Comparison of ENCODE assay signal across 23 cellular contexts in the genomic region with DNA sequence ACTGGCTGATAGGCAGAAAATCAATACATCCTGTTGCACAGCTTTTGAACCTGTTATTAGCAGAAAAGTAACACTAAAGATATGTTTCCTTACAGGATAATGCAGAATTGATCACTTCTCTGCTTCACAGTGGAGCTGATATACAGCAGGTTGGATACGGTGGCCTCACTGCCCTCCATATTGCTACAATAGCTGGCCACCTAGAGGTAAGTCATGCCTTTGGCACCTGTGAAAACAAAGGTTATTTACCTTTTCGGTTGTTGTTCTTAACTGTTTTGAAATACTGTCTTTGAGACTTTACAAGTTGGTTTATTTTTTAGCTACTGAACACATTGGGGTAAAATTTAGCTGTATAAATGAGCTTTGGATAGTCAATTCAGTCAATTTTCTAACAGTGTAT. TPM values are rescaled to one million over a fixed set of nuclear protein-coding genes. Genes with fewer than 3 reads are reported as not detected.
DNase-seq lines count a peak whose midpoint lies in the region; ATAC-seq and TF ChIP-seq lines count a peak whose summit lies in the region.
"Had no signal": no experiment of that assay in that cellular context is flagged by ENCODE, and none has a peak within 500 bp of the region (broad histone marks: within the 10 kb centered on the region; RNA-seq: fewer than 3 reads in every experiment).

No MANE protein-coding gene starts in this region.

- H3K4me3 ChIP-seq in LNCaP clone FGC (ENCODE audit: low read depth, low read length) (no peak overlapping the region), PC-3 (ENCODE audit: low read length) (no peak overlapping the region), mesendoderm (ENCODE audit: low read length) (no peak overlapping the region)
- H3K4me3 ChIP-seq: SK-N-MC had no signal

- no peak overlapping the region for H4K8ac ChIP-seq in mesendoderm (ENCODE audit: low read depth, low read length)

- H3K79me2 ChIP-seq in PC-3 (ENCODE audit: low read length) (no peaks in the 10 kb centered on the region), mesendoderm (ENCODE audit: control insufficient read depth, insufficient read depth, low read length) (no peaks in the 10 kb centered on the region)

- no peak overlapping the region for H3K18ac ChIP-seq in mesendoderm (ENCODE audit: low read length)

- TF ChIP-seq CTCF in C4-2B (conservative IDR thresholded peaks at IDR 0.05) (peak; percentile 15; the same call in 1 of the 2 replicates), LNCaP clone FGC (IDR thresholded peaks at IDR 0.05; ENCODE audit: control insufficient read depth, extremely low read depth, insufficient read depth) (peak; percentile 38), PC-3 (conservative IDR thresholded peaks at IDR 0.05; ENCODE audit: low read depth, low read length) (peak; percentile 26; the same call in 1 of the 2 replicates)

- H3K27me3 Mint-ChIP-seq in activated CD8-positive, alpha-beta memory T cell treated with anti-CD3 and anti-CD28 coated beads, Interleukin-2, amount 10 ng/mL, durations not matched to agents 7 days and 5 days = no peaks in the 10 kb centered on the region
- H3K27me3 Mint-ChIP-seq: CD4-positive, alpha-beta T cell had no signal

- H3K79me1 ChIP-seq in mesendoderm (ENCODE audit: low read length) = no peaks in the 10 kb centered on the region

- peaks cover 4% of the 10 kb centered on the region for H3K9me3 Mint-ChIP-seq in activated CD8-positive, alpha-beta memory T cell treated with anti-CD3 and anti-CD28 coated beads, Interleukin-2, amount 10 ng/mL, durations not matched to agents 7 days and 5 days (ENCODE audit: low read depth)
- H3K9me3 Mint-ChIP-seq: CD4-positive, alpha-beta T cell had no signal

- H3K27ac Mint-ChIP-seq in activated CD8-positive, alpha-beta memory T cell treated with anti-CD3 and anti-CD28 coated beads, Interleukin-2, amount 10 ng/mL, durations not matched to agents 7 days and 5 days = no peak overlapping the region
- H3K27ac Mint-ChIP-seq: CD4-positive, alpha-beta T cell had no signal

- H3K4me1 Mint-ChIP-seq in activated CD8-positive, alpha-beta memory T cell treated with anti-CD3 and anti-CD28 coated beads, Interleukin-2, amount 10 ng/mL, durations not matched to agents 7 days and 5 days = no peaks in the 10 kb centered on the region

- no peaks in the 10 kb centered on the region for H3K9me3 ChIP-seq in PC-3 (ENCODE audit: low read length)

- H3K27ac ChIP-seq in C4-2B = no peak overlapping the region
- no peak overlapping the region for H3K27ac ChIP-seq in PC-3 (ENCODE audit: low read length)
- H3K27ac ChIP-seq in mesendoderm (ENCODE audit: low read depth, low read length) = no peak overlapping the region
- H3K27ac ChIP-seq: RWPE1, SK-N-MC had no signal

- no peak overlapping the region for H3K4ac ChIP-seq in mesendoderm (ENCODE audit: low read depth, low read length)

- H2AFZ ChIP-seq in PC-3 (ENCODE audit: low read length) = no peak overlapping the region

- H3K9me2 ChIP-seq in PC-3 (replicated peaks; ENCODE audit: low read length) = no peaks in the 10 kb centered on the region

- H3K56ac ChIP-seq in mesendoderm (ENCODE audit: low read length) = no peak overlapping the region

- H3K4me1 ChIP-seq in PC-3 (ENCODE audit: insufficient read depth, low read length) (no peaks in the 10 kb centered on the region), mesendoderm (ENCODE audit: control insufficient read depth, low read depth, low read length) (no peaks in the 10 kb centered on the region)

- H2BK120ac ChIP-seq in mesendoderm (ENCODE audit: low read depth, low read length) = no peak overlapping the region

- H3K23ac ChIP-seq in mesendoderm (ENCODE audit: low read length) = no peak overlapping the region

- H3K4me2 ChIP-seq in PC-3 (ENCODE audit: low read length) (no peak overlapping the region), mesendoderm (ENCODE audit: low read length) (no peak overlapping the region)

- H3K36me3 Mint-ChIP-seq in activated CD8-positive, alpha-beta memory T cell treated with anti-CD3 and anti-CD28 coated beads, Interleukin-2, amount 10 ng/mL, durations not matched to agents 7 days and 5 days = no peaks in the 10 kb centered on the region

- H4K5ac ChIP-seq in mesendoderm (ENCODE audit: low read length) = no peak overlapping the region

- H3K4me3 Mint-ChIP-seq in activated CD8-positive, alpha-beta memory T cell treated with anti-CD3 and anti-CD28 coated beads, Interleukin-2, amount 10 ng/mL, durations not matched to agents 7 days and 5 days = no peak overlapping the region
- H3K4me3 Mint-ChIP-seq: CD4-positive, alpha-beta T cell had no signal

- no TSS peak for BruUV-seq in PC-3 (replicated peaks; lab: Mats Ljungman, UMichigan)

- no peak overlapping the region for H2AK5ac ChIP-seq in mesendoderm (ENCODE audit: low read length)

- H3K27me3 ChIP-seq in PC-3 (ENCODE audit: low read length) = 0 out of 2 replicates have a peak, but pooled peaks cover 10% of the 10 kb centered on the region
- H3K27me3 ChIP-seq in mesendoderm (ENCODE audit: insufficient read depth, low read length, poor library complexity) = no peaks in the 10 kb centered on the region

- no peaks in the 10 kb centered on the region; the same call in 1 of the 2 replicates for H4K20me1 ChIP-seq in PC-3 (ENCODE audit: low read length)

- CTCF ChIA-PET in PC-3 (lab: Charles Lee) = no interaction called here
- CTCF ChIA-PET in activated CD8-positive, alpha-beta memory T cell treated with anti-CD3 and anti-CD28 coated beads, Interleukin-2, amount 10 ng/mL, durations not matched to agents 7 days and 5 days (lab: Charles Lee) = no interaction called here

- H2BK15ac ChIP-seq in mesendoderm (replicated peaks; ENCODE audit: low read depth) = no peak overlapping the region

- H3F3A ChIP-seq in PC-3 (ENCODE audit: low read length, unreplicated experiment) = no peaks in the 10 kb centered on the region

- H3K36me3 ChIP-seq in PC-3 (ENCODE audit: low read depth, low read length) (no peaks in the 10 kb centered on the region), mesendoderm (ENCODE audit: control insufficient read depth, insufficient read depth, low read length) (no peaks in the 10 kb centered on the region)

- H2BK5ac ChIP-seq in mesendoderm (ENCODE audit: low read length) = no peak overlapping the region

- no peak for DNase-seq in LNCaP clone FGC (ENCODE audit: low read depth)
- DNase-seq in PC-3 = no peak
- peak; percentile 11 for DNase-seq in mesendoderm
- no peak for DNase-seq in activated naive CD4-positive, alpha-beta T cell treated with anti-CD3 and anti-CD28 coated beads, Interleukin-2, amount 50 U/mL, for 16 hours
- DNase-seq in activated CD8-positive, alpha-beta memory T cell treated with anti-CD3 and anti-CD28 coated beads, Interleukin-2, amount 10 ng/mL, durations not matched to agents 7 days and 5 days = no peak
- DNase-seq: CD4-positive, alpha-beta T cell; COR-L47; GOT3; Karpas-422; NCI-H1417; NCI-H187 treated with DMSO at 0.1 percent for 48 hours; NCI-H2227 treated with DMSO at 0.1 percent for 48 hours; NCI-H524 treated with DMSO at 0.1 percent for 48 hours; SHP77 treated with DMSO at 0.1 percent for 48 hours; SW 1271 had no signal

- no peak for ATAC-seq in PC-3
- no peak for ATAC-seq in HG02610 (IDR thresholded peaks at IDR 0.05; ENCODE audit: unreplicated experiment)
- no peak for ATAC-seq in GM18858 (IDR thresholded peaks at IDR 0.05; ENCODE audit: unreplicated experiment)
- no peak for ATAC-seq in activated CD8-positive, alpha-beta memory T cell treated with anti-CD3 and anti-CD28 coated beads, Interleukin-2, amount 10 ng/mL, durations not matched to agents 7 days and 5 days

- intact Hi-C loops in PC-3 (cut with micrococcal nuclease) = no loop called here

- POLR2A ChIA-PET in PC-3 (lab: Charles Lee; ENCODE audit: unreplicated experiment) = no interaction called here

- H3K9ac ChIP-seq in PC-3 (ENCODE audit: low read length) (no peak overlapping the region), mesendoderm (ENCODE audit: low read length) (no peak overlapping the region)

- WGBS in mesendoderm (ENCODE audit: extremely low coverage, insufficient coverage, low lambda C conversion rate) = no CpG with 5 or more reads among the region's 2 CpGs

RNA-seq across cellular contexts. Expression of gene TNNI3K, which starts 36.3 kb away (rescaled TPM):
- not detected in 2 replicates for total RNA-seq in PC-3 (2014; rRNA removed)
- 0.27 TPM for polyA plus RNA-seq in mesendoderm (2013, experiment 1 of 2)
- 0.17 TPM for polyA plus RNA-seq in mesendoderm (2013, experiment 2 of 2)
- not detected for total RNA-seq in activated CD8-positive, alpha-beta memory T cell treated with anti-CD3 and anti-CD28 coated beads, Interleukin-2, amount 10 ng/mL, durations not matched to agents 7 days and 5 days
- total RNA-seq: G401, MCF 10A had no signal
- polyA plus RNA-seq: BJ had no signal
